26 cellular contexts compared by ENCODE assay signal in the genomic region with DNA sequence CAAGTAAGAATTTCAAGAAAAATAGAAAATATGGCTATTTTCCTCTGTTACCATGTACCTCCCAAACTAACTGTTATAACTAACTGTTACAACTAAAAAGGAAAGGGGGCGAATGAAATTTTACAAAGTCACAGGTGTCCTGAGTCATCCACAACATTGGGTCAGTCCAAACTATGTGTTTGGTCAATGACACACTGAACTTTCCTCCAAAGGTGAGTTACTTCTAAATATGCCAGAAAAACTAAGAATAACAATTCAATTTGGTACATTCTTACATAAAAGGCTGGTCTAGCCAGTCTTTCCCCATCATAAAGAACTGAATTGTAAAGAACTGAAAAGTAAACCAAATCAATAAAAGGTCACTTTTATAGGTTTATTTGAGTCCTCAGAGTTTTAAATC.
"Had no signal": no experiment of that assay in that cellular context is flagged by ENCODE, and none has a peak within 500 bp of the region (broad histone marks: within the 10 kb centered on the region; RNA-seq: fewer than 3 reads in every experiment).

No MANE protein-coding gene starts in this region.

- H3K27ac ChIP-seq: esophagus muscularis mucosa, left ventricle myocardium inferior, neutrophil, sigmoid colon, tibial artery, upper lobe of right lung, WERI-Rb-1 had no signal

- H3K27ac Mint-ChIP-seq: activated naive CD4-positive, alpha-beta T cell treated with anti-CD3 and anti-CD28 coated beads, Interleukin-2, amount 50 U/mL, for 72 hours; naive B cell; nephron progenitor cell; stimulated activated effector memory CD8-positive, alpha-beta T cell treated with anti-CD3 and anti-CD28 coated beads, Interleukin-12 subunit alpha, Interleukin-12 subunit beta, amount 100 ng/mL, for 72 hours; stimulated activated naive CD8-positive, alpha-beta T cell treated with anti-CD3 and anti-CD28 coated beads, Interleukin-15, amount 100 ng/mL, for 72 hours had no signal

- H3K9me3 ChIP-seq: esophagus muscularis mucosa, left ventricle myocardium inferior, neutrophil, sigmoid colon, tibial artery, upper lobe of right lung had no signal

- H3K4me3 Mint-ChIP-seq: naive B cell; nephron progenitor cell; stimulated activated effector memory CD8-positive, alpha-beta T cell treated with anti-CD3 and anti-CD28 coated beads, Interleukin-12 subunit alpha, Interleukin-12 subunit beta, amount 100 ng/mL, for 72 hours; stimulated activated naive CD8-positive, alpha-beta T cell treated with anti-CD3 and anti-CD28 coated beads, Interleukin-15, amount 100 ng/mL, for 72 hours had no signal

- DNase-seq: activated CD4-positive, alpha-beta T cell treated with anti-CD3 and anti-CD28 coated beads for 48 hours; activated CD4-positive, alpha-beta T cell treated with anti-CD3 and anti-CD28 coated beads, Interleukin-2, amount 50 U/mL, for 48 hours; activated CD8-positive, alpha-beta memory T cell treated with anti-CD3 and anti-CD28 coated beads, Interleukin-2, amount 50 U/mL, for 4 hours; activated naive CD4-positive, alpha-beta T cell; activated T-cell treated with anti-CD3 and anti-CD28 coated beads, Interleukin-2, amount 50 U/mL, for 1 hour; anterior cingulate cortex; dermis blood vessel endothelial cell; effector CD4-positive, alpha-beta T cell; foreskin melanocyte; left ventricle myocardium inferior; mammary epithelial cell; naive B cell; nephron progenitor cell; sigmoid colon; small intestine; stimulated activated CD4-positive, alpha-beta T cell treated with anti-CD3 and anti-CD28 coated beads, Interleukin-4, amount 100 ng/mL, for 24 hours; stimulated activated naive CD8-positive, alpha-beta T cell treated with anti-CD3 and anti-CD28 coated beads, Interleukin-15, amount 100 ng/mL, for 72 hours; T-helper 9 cell; tibial artery; upper lobe of right lung; WERI-Rb-1 had no signal

- H3K9me3 Mint-ChIP-seq: activated naive CD4-positive, alpha-beta T cell treated with anti-CD3 and anti-CD28 coated beads, Interleukin-2, amount 50 U/mL, for 72 hours; naive B cell; nephron progenitor cell; stimulated activated effector memory CD8-positive, alpha-beta T cell treated with anti-CD3 and anti-CD28 coated beads, Interleukin-12 subunit alpha, Interleukin-12 subunit beta, amount 100 ng/mL, for 72 hours; stimulated activated naive CD8-positive, alpha-beta T cell treated with anti-CD3 and anti-CD28 coated beads, Interleukin-15, amount 100 ng/mL, for 72 hours had no signal

- H3K27me3 Mint-ChIP-seq: naive B cell; stimulated activated naive CD8-positive, alpha-beta T cell treated with anti-CD3 and anti-CD28 coated beads, Interleukin-15, amount 100 ng/mL, for 72 hours had no signal

- H3K27me3 ChIP-seq: esophagus muscularis mucosa, neutrophil, sigmoid colon, tibial artery, upper lobe of right lung had no signal

- H3K4me3 ChIP-seq: esophagus muscularis mucosa, left ventricle myocardium inferior, sigmoid colon, tibial artery, upper lobe of right lung had no signal

- ATAC-seq: activated CD4-positive, CD25-positive, alpha-beta regulatory T cell treated with anti-CD3 and anti-CD28 coated beads, Interleukin-2, amount 50 U/mL, for 24 hours; activated naive CD4-positive, alpha-beta T cell treated with anti-CD3 and anti-CD28 coated beads, Interleukin-2, amount 50 U/mL, for 72 hours; stimulated activated effector memory CD8-positive, alpha-beta T cell treated with anti-CD3 and anti-CD28 coated beads, Interleukin-12 subunit alpha, Interleukin-12 subunit beta, amount 100 ng/mL, for 72 hours; stimulated activated naive CD8-positive, alpha-beta T cell treated with anti-CD3 and anti-CD28 coated beads, Interleukin-15, amount 100 ng/mL, for 72 hours; upper lobe of right lung had no signal
